In the genomic region with DNA sequence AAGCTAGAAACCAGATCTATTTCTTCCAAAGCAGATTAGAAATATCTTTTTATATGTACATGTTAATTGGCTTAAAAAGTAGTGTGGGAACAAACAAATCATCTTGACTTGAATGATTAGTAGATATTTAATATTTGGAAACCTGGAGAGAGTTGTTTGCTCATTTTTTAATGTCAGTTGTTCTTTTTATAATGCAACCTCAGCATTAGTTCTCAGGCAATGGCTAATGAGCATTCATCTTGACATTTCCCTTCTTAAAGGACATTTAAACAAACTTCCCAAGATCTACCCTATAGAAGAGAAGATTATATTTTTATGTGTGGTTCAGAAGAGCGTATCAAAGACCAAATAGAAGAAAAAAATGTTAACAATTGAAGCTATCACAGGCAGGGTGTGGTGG, we compare ENCODE assay signal across 30 cellular contexts.
"Had no signal": no experiment of that assay in that cellular context is flagged by ENCODE, and none has a peak within 500 bp of the region (broad histone marks: within the 10 kb centered on the region; RNA-seq: fewer than 3 reads in every experiment).

No MANE protein-coding gene starts in this region.

- H3K36me3 ChIP-seq: neural progenitor cell, ovary, spleen, thoracic aorta, thyroid gland, tibial nerve, upper lobe of left lung, vagina had no signal

- H3K27ac ChIP-seq: neural progenitor cell, ovary, parathyroid adenoma, psoas muscle, skin epidermis, spleen, thoracic aorta, thyroid gland, tibial nerve, upper lobe of left lung, vagina had no signal

- H3K4me3 ChIP-seq: neural progenitor cell, ovary, psoas muscle, skin epidermis, smooth muscle cell, spleen, thoracic aorta, thyroid gland, tibial nerve, upper lobe of left lung, vagina had no signal

- H3K79me2 ChIP-seq: parathyroid adenoma had no signal

- H3K4me1 ChIP-seq: parathyroid adenoma, psoas muscle, spleen, thyroid gland, tibial nerve, upper lobe of left lung, vagina had no signal

- H3K4me2 ChIP-seq: neural progenitor cell, smooth muscle cell had no signal

- H3K9ac ChIP-seq: neural progenitor cell, parathyroid adenoma had no signal

- DNase-seq: naive thymus-derived CD4-positive, alpha-beta T cell; natural killer cell; occipital lobe; ovary; posterior cingulate gyrus; psoas muscle; right cardiac atrium; spleen; stimulated activated CD4-positive, alpha-beta T cell treated with anti-CD3 and anti-CD28 coated beads, Interleukin-12 subunit alpha, Interleukin-12 subunit beta, amount 100 ng/mL, for 4 hours; stimulated activated CD4-positive, alpha-beta T cell treated with anti-CD3 and anti-CD28 coated beads, Interleukin-1b, Interleukin-23, amount 100 ng/mL, for 48 hours; stimulated activated CD4-positive, alpha-beta T cell treated with anti-CD3 and anti-CD28 coated beads, Interleukin-4, amount 100 ng/mL, for 1 hour; stimulated activated CD4-positive, alpha-beta T cell treated with anti-CD3 and anti-CD28 coated beads, Interleukin-4, amount 100 ng/mL, for 4 hours; stimulated activated CD8-positive, alpha-beta memory T cell treated with anti-CD3 and anti-CD28 coated beads, Interleukin-4, amount 100 ng/mL, for 48 hours; stimulated activated naive CD4-positive, alpha-beta T cell; stimulated activated naive CD8-positive, alpha-beta T cell treated with anti-CD3 and anti-CD28 coated beads, Interleukin-15, amount 100 ng/mL, for 72 hours; stimulated activated naive CD8-positive, alpha-beta T cell treated with anti-CD3 and anti-CD28 coated beads, Interleukin-15, Interleukin-2, amounts not matched to agents 100 U/mL and 50 U/mL, for 24 hours; substantia nigra; thyroid gland; trophoblast cell; upper lobe of left lung had no signal

- FAIRE-seq: urothelium cell line had no signal

- H3K9me3 ChIP-seq: ovary, psoas muscle, spleen, thoracic aorta, thyroid gland, tibial nerve, upper lobe of left lung, vagina had no signal

- H2AFZ ChIP-seq: neural progenitor cell, parathyroid adenoma had no signal

- H3K27me3 ChIP-seq: neural progenitor cell, ovary, spleen, thyroid gland, tibial nerve, upper lobe of left lung, vagina had no signal

- ATAC-seq: naive thymus-derived CD4-positive, alpha-beta T cell; natural killer cell; psoas muscle; right cardiac atrium; sciatic nerve; stimulated activated memory B cell treated with anti-CD40 and anti-IgM and Interleukin-4, amounts not matched to agents 10 μg/mL and 1 μg/mL and 100 μg/mL, for 72 hours; stimulated activated naive CD8-positive, alpha-beta T cell treated with anti-CD3 and anti-CD28 coated beads, Interleukin-15, amount 100 ng/mL, for 72 hours; stimulated activated naive CD8-positive, alpha-beta T cell treated with anti-CD3 and anti-CD28 coated beads, Interleukin-15, Interleukin-2, amounts not matched to agents 100 U/mL and 50 U/mL, for 24 hours had no signal
